ENCODE assay signal across 1 cellular context in the genomic region with DNA sequence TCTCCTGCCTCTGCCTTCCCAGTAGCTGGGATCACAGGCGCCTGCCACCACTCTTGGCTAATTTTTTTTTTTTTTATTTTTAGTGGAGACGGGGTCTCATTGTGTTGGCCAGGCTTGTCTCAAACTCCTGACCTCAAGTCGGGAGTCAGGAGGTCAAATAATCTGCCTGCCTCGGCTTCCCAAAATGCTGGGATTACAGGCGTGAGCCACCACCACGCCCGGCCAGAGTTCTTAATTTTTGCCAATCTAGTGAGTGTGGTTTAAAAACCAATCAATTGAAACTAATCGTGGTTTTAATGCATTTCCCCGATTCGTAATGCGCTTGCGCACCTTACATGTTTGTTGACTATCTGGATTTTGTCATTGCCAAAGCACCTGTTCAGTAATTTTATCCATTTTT.
TF ChIP-seq lines count a peak whose summit lies in the region.

No MANE protein-coding gene starts in this region.

TF ChIP-seq in HepG2, 621 proteins besides CTCF, POLR2A, EP300 and RAD21:
- TF ChIP-seq ARNT (IDR thresholded peaks at IDR 0.05), result no peak
- TF ChIP-seq ELF4 (CRISPR knock-in tag; IDR thresholded peaks at IDR 0.05; ENCODE audit: borderline replicate concordance), result peak; percentile 8; the same call in 1 of the 2 replicates
- no peak for TF ChIP-seq ZFX (CRISPR knock-in tag; IDR thresholded peaks at IDR 0.05; ENCODE audit: low read depth)
- TF ChIP-seq REL (CRISPR knock-in tag; conservative IDR thresholded peaks at IDR 0.05), result 0 out of 2 replicates have a peak, but pooled peaks have one; percentile 2
